Comparison of ENCODE assay signal across 30 cellular contexts in genomic region chr4:55127053-55127452, GRCh38. TPM values are rescaled to one million over a fixed set of nuclear protein-coding genes. Genes with fewer than 3 reads are reported as not detected.
"Had no signal": no experiment of that assay in that cellular context is flagged by ENCODE, and none has a peak within 500 bp of the region (broad histone marks: within the 10 kb centered on the region; RNA-seq: fewer than 3 reads in every experiment).

No MANE protein-coding gene starts in this region.

- DNase-seq: dorsolateral prefrontal cortex; effector CD4-positive, alpha-beta T cell; foreskin fibroblast; glutamatergic neuron; heart right ventricle; hippocampal formation; left cardiac atrium; left lung; mesenchymal stem cell; midbrain; naive thymus-derived CD4-positive, alpha-beta T cell; right lobe of liver; small intestine; stimulated activated CD4-positive, alpha-beta T cell treated with anti-CD3 and anti-CD28 coated beads, Interleukin-12 subunit alpha, Interleukin-12 subunit beta, amount 100 ng/mL, for 4 hours; stimulated activated CD4-positive, alpha-beta T cell treated with anti-CD3 and anti-CD28 coated beads, Interleukin-1b, Interleukin-23, amount 100 ng/mL, for 48 hours; stimulated activated CD4-positive, alpha-beta T cell treated with anti-CD3 and anti-CD28 coated beads, Interleukin-4, amount 100 ng/mL, for 1 hour; stimulated activated CD8-positive, alpha-beta memory T cell treated with anti-CD3 and anti-CD28 coated beads, Interleukin-4, amount 100 ng/mL, for 48 hours; stimulated activated naive CD4-positive, alpha-beta T cell; stimulated activated naive CD8-positive, alpha-beta T cell treated with anti-CD3 and anti-CD28 coated beads, Interleukin-15, amount 100 ng/mL, for 72 hours; transverse colon had no signal

- H3K9me3 ChIP-seq: heart right ventricle, left lung, right lobe of liver, suprapubic skin, transverse colon, vagina had no signal

- H3K27me3 ChIP-seq: right lobe of liver, vagina had no signal

- H3K9ac ChIP-seq: parathyroid adenoma had no signal

- H3K9me3 Mint-ChIP-seq: stimulated activated naive CD8-positive, alpha-beta T cell treated with anti-CD3 and anti-CD28 coated beads, Interleukin-15, amount 100 ng/mL, for 72 hours had no signal

- ATAC-seq: esophagus mucosa; heart right ventricle; left cardiac atrium; left lung; naive thymus-derived CD4-positive, alpha-beta T cell; right lobe of liver; stimulated activated naive CD8-positive, alpha-beta T cell treated with anti-CD3 and anti-CD28 coated beads, Interleukin-15, amount 100 ng/mL, for 72 hours had no signal

- H3K36me3 ChIP-seq: heart right ventricle, left lung, right lobe of liver, suprapubic skin, transverse colon, vagina had no signal

- H2AFZ ChIP-seq: parathyroid adenoma had no signal

- FAIRE-seq: colon, islet of Langerhans, small intestine had no signal

- H3K4me1 ChIP-seq: parathyroid adenoma, right lobe of liver had no signal

- H3K27ac ChIP-seq: dorsolateral prefrontal cortex, epithelial cell of prostate, heart right ventricle, left lung, parathyroid adenoma, right lobe of liver, suprapubic skin, transverse colon, vagina had no signal

- H3K27ac Mint-ChIP-seq: naive thymus-derived CD4-positive, alpha-beta T cell; progenitor cell of endocrine pancreas had no signal

- H3K79me2 ChIP-seq: parathyroid adenoma had no signal

- H3K4me3 ChIP-seq: heart right ventricle, left lung, right lobe of liver, suprapubic skin, transverse colon, vagina had no signal

RNA-seq across cellular contexts. Expression of gene KDR, which starts 1.7 kb away (rescaled TPM):
- total RNA-seq: naive thymus-derived CD4-positive, alpha-beta T cell; osteoblast had no signal
- polyA plus RNA-seq: naive thymus-derived CD4-positive, alpha-beta T cell; neural cell had no signal
